1 cellular context compared by ENCODE assay signal in the genomic region with DNA sequence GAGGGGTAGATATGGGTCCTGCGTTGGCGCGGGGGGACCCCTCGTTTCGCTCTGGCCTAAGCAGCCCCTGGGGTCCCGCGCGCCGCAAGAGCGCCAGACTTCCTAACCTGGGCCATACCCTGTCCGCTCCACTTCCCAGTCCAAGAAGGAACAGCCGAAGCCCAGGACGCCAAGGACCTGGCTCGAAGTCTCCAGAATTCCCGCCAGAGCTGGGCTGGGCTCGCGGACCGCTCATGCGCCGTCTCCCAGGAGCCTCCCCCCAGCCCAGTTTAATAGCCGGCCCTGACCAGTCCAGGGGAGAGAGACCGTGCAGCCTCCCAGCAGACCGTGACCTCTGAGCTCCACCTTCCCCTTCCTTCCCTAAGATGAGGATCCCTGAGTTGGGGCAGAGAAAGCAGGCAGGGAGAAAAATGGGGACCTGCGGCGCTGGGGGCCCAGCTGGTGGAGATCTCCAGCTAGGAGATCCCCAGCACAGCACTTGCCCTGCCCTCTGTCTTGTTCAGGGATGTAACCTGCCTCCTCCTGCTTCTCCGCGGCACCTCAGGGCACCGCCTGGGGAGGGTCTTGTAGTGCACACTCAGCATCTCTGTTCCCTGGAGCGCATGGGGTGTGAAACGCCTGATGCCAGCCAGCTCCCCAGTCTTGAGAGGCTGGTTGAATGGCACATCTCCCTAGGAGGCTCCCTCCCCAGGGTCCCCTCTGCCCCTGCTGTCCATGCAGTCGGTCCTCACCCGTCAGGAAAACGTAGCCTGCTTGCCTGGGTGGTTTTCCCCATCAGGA.
TF ChIP-seq lines count a peak whose summit lies in the region.

No MANE protein-coding gene starts in this region.

TF ChIP-seq in IMR-90, 13 proteins besides CTCF, POLR2A, EP300 and RAD21 (continued from another document):
- TF ChIP-seq MAFK (IDR thresholded peaks at IDR 0.05; ENCODE audit: low read depth, low read length) (no peak), RFX5 (IDR thresholded peaks at IDR 0.05; ENCODE audit: low read depth, low read length) (no peak), USF2 (IDR thresholded peaks at IDR 0.05; ENCODE audit: low read depth, low read length) (no peak), SMC3 (IDR thresholded peaks at IDR 0.05; ENCODE audit: low read depth, low read length) (no peak)
